In the genomic region with DNA sequence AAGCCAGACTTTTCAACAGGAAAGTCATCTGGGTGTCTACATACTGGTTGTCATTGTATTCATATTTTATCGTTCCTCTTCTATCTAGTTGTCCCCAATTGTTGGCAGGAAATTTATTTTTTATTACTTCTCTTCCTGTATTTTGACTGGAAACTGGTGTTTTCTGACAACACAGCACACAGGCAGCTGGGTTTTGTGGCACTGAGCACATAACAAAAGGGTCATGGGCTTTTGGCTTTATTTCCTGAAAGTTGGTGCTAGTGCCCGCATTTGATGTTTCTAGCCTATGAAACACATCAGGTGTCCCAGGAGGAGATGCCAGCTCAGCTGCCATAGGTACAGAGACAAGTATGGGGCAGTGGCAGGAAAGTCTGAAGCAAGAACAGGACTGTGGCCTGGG, we compare ENCODE assay signal across 20 cellular contexts.
A peak's percentile ranks its signal among the peaks of the same experiment; 100 is the strongest.
DNase-seq lines count a peak whose midpoint lies in the region; ATAC-seq and TF ChIP-seq lines count a peak whose summit lies in the region.
"Had no signal": no experiment of that assay in that cellular context is flagged by ENCODE, and none has a peak within 500 bp of the region (broad histone marks: within the 10 kb centered on the region; RNA-seq: fewer than 3 reads in every experiment).

No MANE protein-coding gene starts in this region.

- no peak overlapping the region for H3K4me3 Mint-ChIP-seq in CD8-positive, alpha-beta memory T cell
- H3K4me3 Mint-ChIP-seq: B cell, IgD-negative memory B cell had no signal

- H3K4me1 Mint-ChIP-seq in CD8-positive, alpha-beta memory T cell = peaks cover 0 to 3% (median 0%) of the 10 kb centered on the region in 3 donors
- H3K4me1 Mint-ChIP-seq: B cell had no signal

- ATAC-seq in GM19328 (IDR thresholded peaks at IDR 0.05; ENCODE audit: unreplicated experiment) (no peak), GM21737 (IDR thresholded peaks at IDR 0.05; ENCODE audit: unreplicated experiment) (no peak)
- ATAC-seq: HCT116 had no signal

- CTCF ChIA-PET in CD8-positive, alpha-beta memory T cell (lab: Charles Lee) = no interaction called here

- no peak overlapping the region for H4K91ac ChIP-seq in mesenchymal stem cell (ENCODE audit: low read length)

- DNase-seq in KG1 (lab: John Stamatoyannopoulos, UW) (peak; percentile 51), dermis blood vessel endothelial cell (peak; percentile 40), mesenchymal stem cell (no peak), colonic mucosa (no peak)
- DNase-seq in CD8-positive, alpha-beta memory T cell = no peak
- DNase-seq: MV-4-11, NCI-H1105 treated with DMSO at 0.1 percent for 48 hours, NCI-H2081, NCI-H226, NCI-H510A, NCI-H69, Right ventricle myocardium superior, RPMI8226, T-helper 1 cell had no signal

- H3K9ac ChIP-seq in mesenchymal stem cell (ENCODE audit: low read length) (no peak overlapping the region), colonic mucosa (ENCODE audit: low read depth in 2 of 2, low read length in 2 of 2) (no peak overlapping the region)

- no peak overlapping the region for H3K4ac ChIP-seq in mesenchymal stem cell (ENCODE audit: low read depth in 1 of 2, low read length in 2 of 2)

- H3K18ac ChIP-seq in mesenchymal stem cell (ENCODE audit: low read depth in 1 of 2, low read length in 2 of 2) = no peak overlapping the region

- peak overlapping the region in 2 of 8 donors; percentile 11 to 21 for H3K27ac Mint-ChIP-seq in CD8-positive, alpha-beta memory T cell
- H3K27ac Mint-ChIP-seq: B cell, IgD-negative memory B cell had no signal

- no peak overlapping the region for H2BK12ac ChIP-seq in mesenchymal stem cell (ENCODE audit: low read length in 2 of 2)

- POLR2A ChIA-PET in CD8-positive, alpha-beta memory T cell (lab: Charles Lee) = no interaction called here

- H3K27me3 ChIP-seq in mesenchymal stem cell (ENCODE audit: control insufficient read depth in 1 of 2, insufficient read depth in 1 of 2, low read length in 2 of 2) (no peaks in the 10 kb centered on the region), colonic mucosa (no peaks in the 10 kb centered on the region)
- H3K27me3 ChIP-seq in CD8-positive, alpha-beta memory T cell (ENCODE audit: insufficient read depth, low read length, poor library complexity, severe bottlenecking) = no peaks in the 10 kb centered on the region
- H3K27me3 ChIP-seq: SJSA1 had no signal

- H2BK120ac ChIP-seq in mesenchymal stem cell (ENCODE audit: low read depth, low read length) = no peak overlapping the region

- no peak overlapping the region for H3K4me2 ChIP-seq in mesenchymal stem cell (ENCODE audit: low read length, poor library complexity, severe bottlenecking)

- H2AFZ ChIP-seq in mesenchymal stem cell (ENCODE audit: low read depth, low read length) = no peak overlapping the region

- H3K27ac ChIP-seq in mesenchymal stem cell (ENCODE audit: low read length, poor library complexity, severe bottlenecking) (no peak overlapping the region), colonic mucosa (no peak overlapping the region)
- H3K27ac ChIP-seq in CD8-positive, alpha-beta memory T cell (ENCODE audit: low read depth, low read length) = no peak overlapping the region
- H3K27ac ChIP-seq: SJSA1 had no signal

- H2BK15ac ChIP-seq in mesenchymal stem cell (ENCODE audit: low read depth, poor library complexity, severe bottlenecking) = no peak overlapping the region

- H3K23ac ChIP-seq in mesenchymal stem cell (ENCODE audit: low read length in 2 of 2) = no peak overlapping the region

- H3K79me1 ChIP-seq in mesenchymal stem cell (replicated peaks; ENCODE audit: low read length, poor library complexity, severe bottlenecking) = no peaks in the 10 kb centered on the region

- H3K9me3 ChIP-seq in mesenchymal stem cell (ENCODE audit: control insufficient read depth, low read length) (no peaks in the 10 kb centered on the region), colonic mucosa (no peaks in the 10 kb centered on the region)
- H3K9me3 ChIP-seq in CD8-positive, alpha-beta memory T cell (ENCODE audit: low read length) = no peaks in the 10 kb centered on the region
- H3K9me3 ChIP-seq: SJSA1 had no signal

- H3K36me3 Mint-ChIP-seq in CD8-positive, alpha-beta memory T cell = peaks cover 0 to 5% (median 4%) of the 10 kb centered on the region in 3 donors
- H3K36me3 Mint-ChIP-seq: IgD-negative memory B cell had no signal

- no peak overlapping the region for H4K8ac ChIP-seq in mesenchymal stem cell (ENCODE audit: low read length)

- H2BK5ac ChIP-seq in mesenchymal stem cell (ENCODE audit: low read depth, low read length, poor library complexity, severe bottlenecking) = no peak overlapping the region

- no peaks in the 10 kb centered on the region for H3K27me3 Mint-ChIP-seq in CD8-positive, alpha-beta memory T cell
- H3K27me3 Mint-ChIP-seq: B cell had no signal

- WGBS in mesenchymal stem cell = 95% methylated on average over 1 of the region's 2 CpGs

- no peak overlapping the region for H3K14ac ChIP-seq in mesenchymal stem cell (ENCODE audit: low read length in 2 of 2)

- peak overlapping the region; percentile 91 for H2AK5ac ChIP-seq in mesenchymal stem cell (ENCODE audit: low read length, severe bottlenecking)

- no peaks in the 10 kb centered on the region for H3K9me3 Mint-ChIP-seq in CD8-positive, alpha-beta memory T cell

- H3K36me3 ChIP-seq in mesenchymal stem cell (ENCODE audit: control insufficient read depth in 1 of 2, insufficient read depth in 2 of 2, low read depth in 1 of 2, low read length in 2 of 2) (no peaks in the 10 kb centered on the region), colonic mucosa (no peaks in the 10 kb centered on the region)
- no peaks in the 10 kb centered on the region for H3K36me3 ChIP-seq in CD8-positive, alpha-beta memory T cell (ENCODE audit: insufficient read depth, low read length)
- H3K36me3 ChIP-seq: SJSA1 had no signal

- no peak for TF ChIP-seq CTCF in colonic mucosa (IDR thresholded peaks at IDR 0.05)

- H3K4me3 ChIP-seq in mesenchymal stem cell (ENCODE audit: insufficient read depth in 1 of 2, low read depth in 1 of 2, low read length in 2 of 2) (no peak overlapping the region), colonic mucosa (no peak overlapping the region)
- no peak overlapping the region for H3K4me3 ChIP-seq in CD8-positive, alpha-beta memory T cell (ENCODE audit: low read length)
- H3K4me3 ChIP-seq: SJSA1 had no signal

- intact Hi-C loops in colonic mucosa (cut with DNase I) = no loop called here

- peaks cover 1% of the 10 kb centered on the region for H3K4me1 ChIP-seq in mesenchymal stem cell (ENCODE audit: control insufficient read depth, insufficient read depth, low read depth, low read length)
- H3K4me1 ChIP-seq in colonic mucosa = no peaks in the 10 kb centered on the region
- no peaks in the 10 kb centered on the region for H3K4me1 ChIP-seq in CD8-positive, alpha-beta memory T cell (ENCODE audit: insufficient read depth, low read length)
- H3K4me1 ChIP-seq: SJSA1 had no signal

Comparison
In these comparisons a context has a peak if more than half of its experiments do, and no peak if none do; other contexts are left out.
1. DNase-seq: peak in KG1 (single experiment) and dermis blood vessel endothelial cell (single experiment); none in mesenchymal stem cell (single experiment), colonic mucosa (single experiment) and CD8-positive, alpha-beta memory T cell (0 of 5).